ENCODE assay signal across 9 cellular contexts in the genomic region with DNA sequence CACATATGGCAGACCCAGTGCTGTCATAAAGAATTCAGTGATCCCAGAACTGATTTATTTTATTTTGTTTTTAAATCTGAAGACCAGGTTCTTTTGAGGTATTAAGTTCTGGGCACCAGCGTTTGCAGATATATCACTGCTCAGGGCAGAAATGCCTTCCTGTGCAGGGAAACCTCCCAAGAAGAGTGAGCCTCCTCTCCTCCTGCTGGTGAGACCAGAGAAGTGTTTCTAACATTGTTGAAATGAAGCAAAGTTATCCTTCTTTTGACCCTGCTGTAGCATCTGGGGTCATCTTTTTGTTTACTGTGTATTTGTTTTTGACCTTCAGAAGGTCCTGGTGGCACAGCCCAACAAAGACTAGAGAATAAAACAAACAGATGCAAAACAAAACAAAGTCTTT.
DNase-seq lines count a peak whose midpoint lies in the region; ATAC-seq, FAIRE-seq and TF ChIP-seq lines count a peak whose summit lies in the region.
"Had no signal": no experiment of that assay in that cellular context is flagged by ENCODE, and none has a peak within 500 bp of the region (broad histone marks: within the 10 kb centered on the region; RNA-seq: fewer than 3 reads in every experiment).

No MANE protein-coding gene starts in this region.

- no peaks in the 10 kb centered on the region for H3K9me2 ChIP-seq in PC-9 (ENCODE audit: insufficient read depth)

- H3K4me3 ChIP-seq in A549, result no peak overlapping the region
- no peak overlapping the region for H3K4me3 ChIP-seq in PC-9
- no peak overlapping the region for H3K4me3 ChIP-seq in right cardiac atrium (ENCODE audit: low read length)
- H3K4me3 ChIP-seq in mesenchymal stem cell (ENCODE audit: insufficient read depth in 1 of 2, low read depth in 1 of 2, low read length in 2 of 2), result no peak overlapping the region

- no peaks in the 10 kb centered on the region for H3K79me1 ChIP-seq in mesenchymal stem cell (replicated peaks; ENCODE audit: low read length, poor library complexity, severe bottlenecking)

- no peak overlapping the region for H3K9ac ChIP-seq in mesenchymal stem cell (ENCODE audit: low read length)

- no peak overlapping the region for H4K8ac ChIP-seq in mesenchymal stem cell (ENCODE audit: low read length)

- H2AFZ ChIP-seq in PC-9 (no peak overlapping the region), mesenchymal stem cell (ENCODE audit: low read depth, low read length) (no peak overlapping the region)

- POLR2A ChIA-PET in A549 (lab: Yijun Ruan, JAX), result no interaction called here
- POLR2A ChIA-PET in PC-9 (lab: Charles Lee; ENCODE audit: unreplicated experiment), result no interaction called here

- H2BK5ac ChIP-seq in mesenchymal stem cell (ENCODE audit: low read depth, low read length, poor library complexity, severe bottlenecking), result no peak overlapping the region

- H4K91ac ChIP-seq in mesenchymal stem cell (ENCODE audit: low read length), result no peak overlapping the region

- no peak overlapping the region for H2AK5ac ChIP-seq in mesenchymal stem cell (ENCODE audit: low read length, severe bottlenecking)

- 61% methylated on average over 1 of the region's 1 CpG for WGBS in A549 (ENCODE audit: missing lambda C conversion rate)
- WGBS in right cardiac atrium, result 10% methylated on average over 1 of the region's 1 CpG
- 11% methylated on average over 1 of the region's 1 CpG for WGBS in mesenchymal stem cell

- H3K79me2 ChIP-seq in PC-9 (ENCODE audit: low read depth), result no peaks in the 10 kb centered on the region

- no TSS peak for BruUV-seq in PC-9 (replicated peaks; lab: Mats Ljungman, UMichigan)

- no peak overlapping the region for H3K18ac ChIP-seq in mesenchymal stem cell (ENCODE audit: low read depth in 1 of 2, low read length in 2 of 2)

- H3K9me3 ChIP-seq in A549, result peaks cover 5% of the 10 kb centered on the region; the same call in 1 of the 3 replicates
- no peaks in the 10 kb centered on the region for H3K9me3 ChIP-seq in PC-9 (ENCODE audit: insufficient read depth, low read depth)
- H3K9me3 ChIP-seq in right cardiac atrium (ENCODE audit: control insufficient read depth, low read length), result peaks cover 4% of the 10 kb centered on the region
- no peaks in the 10 kb centered on the region for H3K9me3 ChIP-seq in mesenchymal stem cell (ENCODE audit: control insufficient read depth, low read length)

- H3K27ac ChIP-seq in A549, result no peak overlapping the region
- no peak overlapping the region for H3K27ac ChIP-seq in PC-9
- no peak overlapping the region for H3K27ac ChIP-seq in right cardiac atrium (ENCODE audit: low read length)
- no peak overlapping the region for H3K27ac ChIP-seq in mesenchymal stem cell (ENCODE audit: low read length, poor library complexity, severe bottlenecking)

- TF ChIP-seq EP300 in A549 (IDR thresholded peaks at IDR 0.05), result no peak

- no peaks in the 10 kb centered on the region for H4K20me1 ChIP-seq in PC-9 (ENCODE audit: insufficient read depth)

- CTCF ChIA-PET in A549 (lab: Yijun Ruan, JAX) (interaction anchor here (0.7 to 0.8 kb wide), 2 partner anchors 9 to 19 kb away, joined by 3 read pairs; no protein-coding TSS in a partner anchor), PC-9 (lab: Charles Lee) (no interaction called here)

- FAIRE-seq in A549 (lab: Jason Lieb, UNC), result no peak

- no peak overlapping the region for H3K4ac ChIP-seq in mesenchymal stem cell (ENCODE audit: low read depth in 1 of 2, low read length in 2 of 2)

- TF ChIP-seq RAD21 in A549 (conservative IDR thresholded peaks at IDR 0.05 in 1 of 2, IDR thresholded peaks at IDR 0.05 in 1 of 2), result peak in 1 of 2 experiments; percentile 25; a peak in 3 of 5 replicates

- no peak overlapping the region for H3K4me2 ChIP-seq in A549
- no peak overlapping the region for H3K4me2 ChIP-seq in PC-9
- no peak overlapping the region for H3K4me2 ChIP-seq in mesenchymal stem cell (ENCODE audit: low read length, poor library complexity, severe bottlenecking)

- no peak overlapping the region for H3K23ac ChIP-seq in mesenchymal stem cell (ENCODE audit: low read length in 2 of 2)

- no peak overlapping the region for H3K14ac ChIP-seq in mesenchymal stem cell (ENCODE audit: low read length in 2 of 2)

- no peak for TF ChIP-seq POLR2A in A549 (IDR thresholded peaks at IDR 0.05; ENCODE audit: low read length)

- H3K4me1 Mint-ChIP-seq in stimulated activated naive CD8-positive, alpha-beta T cell treated with anti-CD3 and anti-CD28 coated beads, Interleukin-15, amount 100 ng/mL, for 72 hours, result no peaks in the 10 kb centered on the region
- H3K4me1 Mint-ChIP-seq: activated naive CD8-positive, alpha-beta T cell treated with anti-CD3 and anti-CD28 coated beads, Interleukin-2, amount 10 ng/mL, durations not matched to agents 7 days and 5 days had no signal

- DNase-seq in A549 (ENCODE audit: low read depth in 1 of 2, low spot score in 1 of 2), result peak in 1 of 2 experiments; percentile 17
- DNase-seq in GM19240 (ENCODE audit: insufficient read length, low spot score), result peak; percentile 6
- no peak for DNase-seq in PC-9
- DNase-seq in right cardiac atrium, result no peak
- DNase-seq in stimulated activated naive CD8-positive, alpha-beta T cell treated with anti-CD3 and anti-CD28 coated beads, Interleukin-15, amount 100 ng/mL, for 72 hours, result no peak
- no peak for DNase-seq in mesenchymal stem cell
- no peak for DNase-seq in stimulated activated naive CD4-positive, alpha-beta T cell treated with Interleukin-2 at 50 U/mL for 16 hours (lab: John Stamatoyannopoulos, UW)
- no peak for DNase-seq in NCI-H128 (lab: John Stamatoyannopoulos, UW; ENCODE audit: unreplicated experiment)
- DNase-seq: activated naive CD8-positive, alpha-beta T cell treated with anti-CD3 and anti-CD28 coated beads, Interleukin-2, amount 10 ng/mL, durations not matched to agents 7 days and 5 days had no signal

- H2BK12ac ChIP-seq in mesenchymal stem cell (ENCODE audit: low read length in 2 of 2), result no peak overlapping the region

- H3K27me3 ChIP-seq in PC-9 (ENCODE audit: insufficient read depth, low read depth) (no peaks in the 10 kb centered on the region), right cardiac atrium (ENCODE audit: control insufficient read depth, insufficient read depth) (no peaks in the 10 kb centered on the region), mesenchymal stem cell (ENCODE audit: control insufficient read depth in 1 of 2, insufficient read depth in 1 of 2, low read length in 2 of 2) (no peaks in the 10 kb centered on the region)

- H3K4me3 Mint-ChIP-seq in stimulated activated naive CD8-positive, alpha-beta T cell treated with anti-CD3 and anti-CD28 coated beads, Interleukin-15, amount 100 ng/mL, for 72 hours, result no peak overlapping the region
- H3K4me3 Mint-ChIP-seq: activated naive CD8-positive, alpha-beta T cell treated with anti-CD3 and anti-CD28 coated beads, Interleukin-2, amount 10 ng/mL, durations not matched to agents 7 days and 5 days had no signal

- H3K36me3 ChIP-seq in PC-9 (ENCODE audit: low read depth), result no peaks in the 10 kb centered on the region
- H3K36me3 ChIP-seq in mesenchymal stem cell (ENCODE audit: control insufficient read depth in 1 of 2, insufficient read depth in 2 of 2, low read depth in 1 of 2, low read length in 2 of 2), result no peaks in the 10 kb centered on the region

- H3F3A ChIP-seq in PC-9 (ENCODE audit: insufficient read depth, low read depth), result no peaks in the 10 kb centered on the region

- intact Hi-C loops in PC-9 (cut with micrococcal nuclease; ENCODE audit: unreplicated experiment) (no loop called here), right cardiac atrium (cut with DNase I) (loop anchor here in 3 of 4 donors (5.0 to 10.0 kb wide), 3 partner anchors 147 to 367 kb away; no protein-coding TSS in a partner anchor)

- peak overlapping the region in 1 of 2 donors; percentile 61 for H3K27ac Mint-ChIP-seq in stimulated activated naive CD8-positive, alpha-beta T cell treated with anti-CD3 and anti-CD28 coated beads, Interleukin-15, amount 100 ng/mL, for 72 hours
- H3K27ac Mint-ChIP-seq: activated naive CD8-positive, alpha-beta T cell treated with anti-CD3 and anti-CD28 coated beads, Interleukin-2, amount 10 ng/mL, durations not matched to agents 7 days and 5 days had no signal

- H3K4me1 ChIP-seq in A549 (no peaks in the 10 kb centered on the region), PC-9 (replicated peaks; ENCODE audit: insufficient read depth) (no peaks in the 10 kb centered on the region), right cardiac atrium (ENCODE audit: control insufficient read depth, insufficient read depth, low read length) (no peaks in the 10 kb centered on the region), mesenchymal stem cell (ENCODE audit: control insufficient read depth, insufficient read depth, low read depth, low read length) (no peaks in the 10 kb centered on the region)

- peaks cover 0 to 9% of the 10 kb centered on the region in 2 donors for H3K9me3 Mint-ChIP-seq in stimulated activated naive CD8-positive, alpha-beta T cell treated with anti-CD3 and anti-CD28 coated beads, Interleukin-15, amount 100 ng/mL, for 72 hours
- H3K9me3 Mint-ChIP-seq: activated naive CD8-positive, alpha-beta T cell treated with anti-CD3 and anti-CD28 coated beads, Interleukin-2, amount 10 ng/mL, durations not matched to agents 7 days and 5 days had no signal

- H2BK15ac ChIP-seq in mesenchymal stem cell (ENCODE audit: low read depth, poor library complexity, severe bottlenecking), result no peak overlapping the region

- H2BK120ac ChIP-seq in mesenchymal stem cell (ENCODE audit: low read depth, low read length), result no peak overlapping the region

- TF ChIP-seq CTCF in A549 (IDR thresholded peaks at IDR 0.05) (peak; percentile 22; the same call in 1 of the 3 replicates), PC-9 (conservative IDR thresholded peaks at IDR 0.05) (0 out of 2 replicates have a peak, but pooled peaks have one; percentile 27)

- no peaks in the 10 kb centered on the region for H3K27me3 Mint-ChIP-seq in stimulated activated naive CD8-positive, alpha-beta T cell treated with anti-CD3 and anti-CD28 coated beads, Interleukin-15, amount 100 ng/mL, for 72 hours

- ATAC-seq in A549, result 0 out of 6 replicates have a peak, but pooled peaks of 1 of the 2 experiments have one; percentile 43
- peak; percentile 50 to 61 for ATAC-seq in right cardiac atrium
- no peak for ATAC-seq in stimulated activated naive CD8-positive, alpha-beta T cell treated with anti-CD3 and anti-CD28 coated beads, Interleukin-15, amount 100 ng/mL, for 72 hours

TF ChIP-seq in A549, 52 proteins besides CTCF, POLR2A, EP300 and RAD21 (continues in another document):
- TF ChIP-seq PHF8 (IDR thresholded peaks at IDR 0.05; ENCODE audit: borderline replicate concordance, low read depth), result no peak
- no peak for TF ChIP-seq NR3C1 (IDR thresholded peaks at IDR 0.05)
- TF ChIP-seq, protein P1, sequence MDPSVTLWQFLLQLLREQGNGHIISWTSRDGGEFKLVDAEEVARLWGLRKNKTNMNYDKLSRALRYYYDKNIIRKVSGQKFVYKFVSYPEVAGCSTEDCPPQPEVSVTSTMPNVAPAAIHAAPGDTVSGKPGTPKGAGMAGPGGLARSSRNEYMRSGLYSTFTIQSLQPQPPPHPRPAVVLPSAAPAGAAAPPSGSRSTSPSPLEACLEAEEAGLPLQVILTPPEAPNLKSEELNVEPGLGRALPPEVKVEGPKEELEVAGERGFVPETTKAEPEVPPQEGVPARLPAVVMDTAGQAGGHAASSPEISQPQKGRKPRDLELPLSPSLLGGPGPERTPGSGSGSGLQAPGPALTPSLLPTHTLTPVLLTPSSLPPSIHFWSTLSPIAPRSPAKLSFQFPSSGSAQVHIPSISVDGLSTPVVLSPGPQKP (IDR thresholded peaks at IDR 0.05; ENCODE audit: low read depth, low read length), result no peak
- TF ChIP-seq CHD2 (IDR thresholded peaks at IDR 0.05; ENCODE audit: low read length, partially characterized antibody), result no peak
